Comparison of ENCODE assay signal across 16 cellular contexts in genomic region chr2:47572136-47572535, GRCh38. TPM values are rescaled to one million over a fixed set of nuclear protein-coding genes. Genes with fewer than 3 reads are reported as not detected.
DNase-seq lines count a peak whose midpoint lies in the region; ATAC-seq and TF ChIP-seq lines count a peak whose summit lies in the region.
"Had no signal": no experiment of that assay in that cellular context is flagged by ENCODE, and none has a peak within 500 bp of the region (broad histone marks: within the 10 kb centered on the region; RNA-seq: fewer than 3 reads in every experiment).

No MANE protein-coding gene starts in this region.

- H3K4me3 Mint-ChIP-seq in T-cell = peak overlapping the region in 2 of 3 donors; percentile 13 to 38
- peak overlapping the region; percentile 64 for H3K4me3 Mint-ChIP-seq in glutamatergic neuron (ENCODE audit: unreplicated experiment)
- peak overlapping the region; percentile 48 for H3K4me3 Mint-ChIP-seq in neural crest cell

- H3K27ac Mint-ChIP-seq in T-cell (no peak overlapping the region), glutamatergic neuron (ENCODE audit: unreplicated experiment) (no peak overlapping the region), neural crest cell (ENCODE audit: unreplicated experiment) (no peak overlapping the region)

- in situ Hi-C loops in G401 (cut with HindIII; ENCODE audit: low sequenced_read_pairs) = no loop called here

- H3K27me3 Mint-ChIP-seq in T-cell = peaks cover 53 to 54% of the 10 kb centered on the region in 2 donors
- peaks cover 31% of the 10 kb centered on the region for H3K27me3 Mint-ChIP-seq in glutamatergic neuron (ENCODE audit: unreplicated experiment)
- H3K27me3 Mint-ChIP-seq in neural crest cell (ENCODE audit: low read depth) = peaks cover 80% of the 10 kb centered on the region

- H3K4me1 Mint-ChIP-seq in T-cell (peaks cover 13 to 19% (median 15%) of the 10 kb centered on the region in 3 donors), glutamatergic neuron (ENCODE audit: low read depth, unreplicated experiment) (peaks cover 1% of the 10 kb centered on the region), neural crest cell (peaks cover 20% of the 10 kb centered on the region)

- H3K36me3 Mint-ChIP-seq in T-cell = no peaks in the 10 kb centered on the region
- peaks cover 12% of the 10 kb centered on the region for H3K36me3 Mint-ChIP-seq in glutamatergic neuron (ENCODE audit: unreplicated experiment)
- H3K36me3 Mint-ChIP-seq in neural crest cell (ENCODE audit: low read depth) = no peaks in the 10 kb centered on the region

- TF ChIP-seq CTCF in GM20000 (IDR thresholded peaks at IDR 0.05; ENCODE audit: extremely low read depth, missing control alignments) (no peak), glutamatergic neuron (IDR thresholded peaks at IDR 0.05; ENCODE audit: partially characterized antibody, unreplicated experiment) (no peak), neural crest cell (conservative IDR thresholded peaks at IDR 0.05) (no peak), foreskin fibroblast (IDR thresholded peaks at IDR 0.05; ENCODE audit: low read depth, low read length) (no peak)

- no peak overlapping the region for H3K4me3 ChIP-seq in foreskin fibroblast (ENCODE audit: low read depth in 1 of 2, low read length in 2 of 2)
- H3K4me3 ChIP-seq: SJCRH30 had no signal

- CTCF ChIA-PET in T-cell (lab: Charles Lee) = no interaction called here

- H3K9me3 Mint-ChIP-seq in T-cell (peaks cover 0 to 9% (median 5%) of the 10 kb centered on the region in 3 donors), glutamatergic neuron (ENCODE audit: unreplicated experiment) (peaks cover 14% of the 10 kb centered on the region), neural crest cell (no peaks in the 10 kb centered on the region)

- DNase-seq in GM20000 (ENCODE audit: low spot score) = peak; percentile 18
- no peak for DNase-seq in T-cell
- no peak for DNase-seq in glutamatergic neuron
- no peak for DNase-seq in neural crest cell (ENCODE audit: low read depth, low spot score)
- no peak for DNase-seq in foreskin fibroblast
- no peak for DNase-seq in G401 (ENCODE audit: low spot score)
- DNase-seq in NCI-H345 (lab: John Stamatoyannopoulos, UW) = no peak
- DNase-seq in activated CD4-positive, CD25-positive, alpha-beta regulatory T cell treated with anti-CD3 and anti-CD28 coated beads, Interleukin-2, amount 50 U/mL, for 72 hours = no peak
- DNase-seq: ACHN, BE2C, GDM1, NCI-H1417 treated with DMSO at 0.1 percent for 48 hours, NCI-H2029 treated with DMSO at 0.1 percent for 48 hours, SJCRH30 had no signal

- POLR2A ChIA-PET in T-cell (lab: Charles Lee) = no interaction called here

- ATAC-seq in T-cell (replicated peaks in 1 of 4) = no peak

RNA-seq across cellular contexts. Expression of gene KCNK12, which starts 1.4 kb away (rescaled TPM):
- total RNA-seq in T-cell = under 1 TPM; 0.10 to 0.44 (median 0.37) TPM
- 2.4 TPM for total RNA-seq in glutamatergic neuron (ENCODE audit: unreplicated experiment)
- total RNA-seq in neural crest cell = 0.05 and 0.19 TPM in 2 replicates
- total RNA-seq in G401 (2014; rRNA removed; shearing (Covaris generic)) = 0.03 TPM in 1 of 2 replicates, not detected in the other
- total RNA-seq: H4, LHCN-M2 had no signal
